Comparison of ENCODE assay signal across 17 cellular contexts in the genomic region with DNA sequence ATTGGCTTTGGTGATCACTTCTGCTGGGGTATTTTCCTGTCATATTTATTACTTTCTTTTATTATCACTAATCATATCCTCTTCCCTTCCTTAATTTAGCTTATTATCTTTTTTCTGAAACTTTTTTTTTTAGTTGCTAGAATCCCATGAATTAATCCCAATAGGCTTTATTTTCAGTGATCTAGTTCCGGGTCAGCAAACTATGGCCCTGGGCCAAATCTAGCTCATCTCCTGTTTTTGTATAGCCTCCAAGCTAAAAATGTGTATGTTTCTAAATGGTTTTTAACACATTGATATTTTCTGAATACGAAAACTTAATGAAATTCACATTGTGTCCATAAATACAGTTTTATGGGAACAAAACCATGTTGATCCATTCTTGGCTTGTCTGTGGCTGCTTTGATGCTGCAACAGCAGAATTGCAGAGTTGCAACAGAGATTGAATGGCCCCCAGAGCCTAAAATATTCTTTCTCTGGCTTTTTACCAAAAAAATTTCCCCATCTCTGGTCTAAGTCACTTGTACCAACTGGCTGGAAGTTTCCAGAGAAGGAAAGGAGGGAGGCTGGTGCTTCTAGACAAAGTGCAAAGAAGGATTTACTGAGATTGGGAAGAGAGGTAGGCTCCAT. TPM values are rescaled to one million over a fixed set of nuclear protein-coding genes. Genes with fewer than 3 reads are reported as not detected.
DNase-seq lines count a peak whose midpoint lies in the region; ATAC-seq and TF ChIP-seq lines count a peak whose summit lies in the region.
"Had no signal": no experiment of that assay in that cellular context is flagged by ENCODE, and none has a peak within 500 bp of the region (broad histone marks: within the 10 kb centered on the region; RNA-seq: fewer than 3 reads in every experiment).

No MANE protein-coding gene starts in this region.

- TF ChIP-seq CTCF in AG10803 (conservative IDR thresholded peaks at IDR 0.05; ENCODE audit: low read length) = no peak
- no peak for TF ChIP-seq CTCF in fibroblast of villous mesenchyme (IDR thresholded peaks at IDR 0.05; ENCODE audit: insufficient read depth, low read depth, low read length)

- ATAC-seq in sciatic nerve = peak; percentile 75
- no peak for ATAC-seq in GM18907 (IDR thresholded peaks at IDR 0.05; ENCODE audit: unreplicated experiment)
- ATAC-seq: HCT116 had no signal

- intact Hi-C loops in sciatic nerve (cut with DNase I) = no loop called here
- intact Hi-C loops in posterior vena cava (cut with DNase I) = no loop called here

- H3K4me3 ChIP-seq in AG10803 (ENCODE audit: low read length) (no peak overlapping the region), fibroblast of villous mesenchyme (ENCODE audit: low read depth, low read length) (no peak overlapping the region)

- DNase-seq in AG10803 (ENCODE audit: low read depth) (peak; percentile 91), amniotic epithelial cell (ENCODE audit: low read depth) (peak; percentile 67), fibroblast of villous mesenchyme (ENCODE audit: low read depth) (peak; percentile 87), sciatic nerve (ENCODE audit: low spot score) (no peak), NCI-H2227 (lab: John Stamatoyannopoulos, UW; ENCODE audit: unreplicated experiment) (no peak), posterior vena cava (ENCODE audit: low spot score) (no peak)
- DNase-seq in stimulated activated CD4-positive, alpha-beta T cell treated with anti-CD3 and anti-CD28 coated beads, Interleukin-1b, Interleukin-23, amount 100 ng/mL, for 48 hours = no peak
- DNase-seq: activated CD4-positive, alpha-beta T cell treated with anti-CD3 and anti-CD28 coated beads, Interleukin-2, amount 50 U/mL, for 1 hour; activated naive CD4-positive, alpha-beta T cell; dermis blood vessel endothelial cell; naive B cell; NCI-H1048; NCI-H2081; NCI-H510A treated with DMSO at 0.1 percent for 48 hours; posterior cingulate gyrus had no signal

RNA-seq across cellular contexts. Expression of a gene that starts 47.5 kb away (rescaled TPM):
- total RNA-seq in fibroblast of villous mesenchyme (40.6 and 46.2 TPM in 2 replicates), sciatic nerve (74.6 TPM), posterior vena cava (10 to 100 TPM; 55.1 to 56.4 TPM)

RNA-seq across cellular contexts. Expression of a gene that starts 47.9 kb away (rescaled TPM):
- total RNA-seq in fibroblast of villous mesenchyme (8.2 and 10.0 TPM in 2 replicates), sciatic nerve (49.2 TPM), posterior vena cava (10 to 100 TPM; 37.4 to 52.3 TPM)

Comparison
In these comparisons a context has a peak if more than half of its experiments do, and no peak if none do; other contexts are left out.
1. DNase-seq: peak in AG10803 (single experiment), amniotic epithelial cell (single experiment) and fibroblast of villous mesenchyme (single experiment); none in sciatic nerve (single experiment), NCI-H2227 (single experiment), posterior vena cava (single experiment) and stimulated activated CD4-positive, alpha-beta T cell treated with anti-CD3 and anti-CD28 coated beads, Interleukin-1b, Interleukin-23, amount 100 ng/mL, for 48 hours (single experiment).